ENCODE assay signal across 1 cellular context in the genomic region with DNA sequence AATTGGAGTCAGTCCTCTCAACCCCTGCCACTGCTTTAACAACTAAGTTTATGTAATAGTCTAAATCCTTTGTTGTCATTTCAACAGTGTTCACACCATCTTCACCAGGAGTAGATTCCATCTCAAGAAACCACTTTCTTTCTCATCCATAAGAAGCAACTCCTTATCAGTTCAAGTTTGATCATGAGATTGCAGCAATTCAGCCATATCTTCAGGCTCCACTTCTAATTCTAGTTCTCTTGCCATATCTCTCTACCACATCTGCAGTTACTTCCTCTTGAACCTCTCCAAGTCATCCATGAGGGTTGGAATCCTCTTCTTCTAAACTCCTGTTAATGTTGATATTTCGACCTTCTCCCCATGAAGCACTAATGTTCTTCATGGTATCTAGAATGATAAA.
TF ChIP-seq lines count a peak whose summit lies in the region.

No MANE protein-coding gene starts in this region.

TF ChIP-seq in HepG2, 621 proteins besides CTCF, POLR2A, EP300 and RAD21 (continued from another document):
- no peak for TF ChIP-seq KIAA2018 (CRISPR knock-in tag; IDR thresholded peaks at IDR 0.05; ENCODE audit: borderline replicate concordance)
